8 cellular contexts compared by ENCODE assay signal in the genomic region with DNA sequence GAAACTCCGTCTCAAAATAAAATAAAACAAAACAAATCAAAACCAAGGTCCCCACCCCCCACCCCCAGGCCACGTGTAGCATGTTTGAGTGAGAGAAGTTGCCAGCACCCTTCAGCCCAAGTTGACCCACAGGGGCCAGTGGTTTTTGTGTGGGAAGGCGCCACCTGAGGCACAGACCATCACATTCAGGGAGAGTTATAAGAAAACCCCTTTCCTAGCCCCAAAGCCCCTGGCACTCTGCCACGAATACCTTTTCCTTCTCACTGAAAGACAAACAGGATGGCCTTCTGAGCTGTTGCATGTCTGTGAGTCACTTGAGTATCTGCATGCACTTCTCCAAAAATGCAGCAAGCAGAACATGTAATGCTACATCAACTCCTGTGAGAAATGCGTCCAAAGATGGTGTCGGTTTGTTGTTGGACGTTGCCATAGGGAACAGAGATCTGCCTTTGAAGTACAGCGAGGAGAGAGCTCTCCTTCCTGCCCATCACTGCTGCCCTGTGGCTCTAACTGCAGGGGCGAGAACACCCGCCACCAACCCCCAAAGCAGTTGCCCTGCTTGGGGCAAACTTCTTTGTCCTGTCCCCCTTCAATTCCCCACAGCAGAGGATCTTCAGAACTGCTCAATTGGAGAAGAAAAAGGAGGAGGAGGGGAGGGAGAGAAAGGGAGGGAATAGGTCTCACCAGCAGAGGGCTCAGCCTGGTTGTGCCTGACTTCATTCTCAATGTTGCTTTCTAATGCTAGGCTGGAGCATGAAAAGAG. TPM values are rescaled to one million over a fixed set of nuclear protein-coding genes. Genes with fewer than 3 reads are reported as not detected.
DNase-seq lines count a peak whose midpoint lies in the region; ATAC-seq, FAIRE-seq and TF ChIP-seq lines count a peak whose summit lies in the region.

No MANE protein-coding gene starts in this region.

- peak; percentile 87 for FAIRE-seq in endothelial cell of umbilical vein (lab: Jason Lieb, UNC)

- H3K79me2 ChIP-seq in endothelial cell of umbilical vein (ENCODE audit: control insufficient read depth, insufficient read depth, low read length), result peaks cover 16% of the 10 kb centered on the region

- H3K9me1 ChIP-seq in endothelial cell of umbilical vein (replicated peaks; ENCODE audit: control insufficient read depth, extremely low read depth, insufficient read depth, low read length), result no peaks in the 10 kb centered on the region

- H3K4me3 ChIP-seq in A673 (ENCODE audit: low read depth, low read length, poor library complexity, severe bottlenecking), result no peak overlapping the region
- H3K4me3 ChIP-seq in endothelial cell of umbilical vein (replicated peaks in 1 of 3; ENCODE audit: insufficient read depth in 1 of 3, low read depth in 1 of 3, low read length in 3 of 3), result no peak overlapping the region
- H3K4me3 ChIP-seq in muscle layer of colon (ENCODE audit: low read depth in 1 of 2, low read length in 2 of 2), result no peak overlapping the region

- H3K4me2 ChIP-seq in endothelial cell of umbilical vein (ENCODE audit: insufficient read depth, low read length), result no peak overlapping the region

- TF ChIP-seq CTCF in A673 (conservative IDR thresholded peaks at IDR 0.05; ENCODE audit: low read depth, low read length) (peak; percentile 82), GM13976 (IDR thresholded peaks at IDR 0.05; ENCODE audit: borderline replicate concordance, control extremely low read depth, extremely low read depth, insufficient read depth, missing control alignments) (peak; percentile 59), endothelial cell of umbilical vein (IDR thresholded peaks at IDR 0.05; ENCODE audit: extremely low read depth in 1 of 2, insufficient read depth in 1 of 2, low read depth in 1 of 2, low read length in 2 of 2) (peak; percentile 66 to 86)

- POLR2A ChIA-PET in A673 (lab: Charles Lee; ENCODE audit: low non-redundant PET) (no interaction called here), endothelial cell of umbilical vein (lab: Charles Lee) (no interaction called here)

- intact Hi-C loops in A673 (cut with micrococcal nuclease; ENCODE audit: unreplicated experiment), result loop anchor here (2.0 to 5.0 kb wide), 2 partner anchors 142 to 252 kb away; no protein-coding TSS in a partner anchor
- intact Hi-C loops in endothelial cell of umbilical vein (cut with micrococcal nuclease), result loop anchor here (1.0 to 5.0 kb wide), 2 partner anchors 144 to 182 kb away; a partner anchor contains a TSS

- H3K4me1 ChIP-seq in A673 (ENCODE audit: insufficient read depth, low read length, poor library complexity, severe bottlenecking), result peaks cover 7% of the 10 kb centered on the region
- H3K4me1 ChIP-seq in endothelial cell of umbilical vein (ENCODE audit: control insufficient read depth, extremely low read depth, insufficient read depth, low read length), result peaks cover 16% of the 10 kb centered on the region
- H3K4me1 ChIP-seq in muscle layer of colon (ENCODE audit: insufficient read depth, low read length), result peaks cover 13% of the 10 kb centered on the region

- peak; percentile 33 for ATAC-seq in HG03520 (IDR thresholded peaks at IDR 0.05; ENCODE audit: unreplicated experiment)

- H3K27me3 ChIP-seq in A673 (replicated peaks; ENCODE audit: insufficient read depth, low read depth, low read length, poor library complexity), result no peaks in the 10 kb centered on the region
- H3K27me3 ChIP-seq in endothelial cell of umbilical vein (ENCODE audit: control insufficient read depth in 2 of 2, insufficient read depth in 2 of 2, low read length in 2 of 2), result no peaks in the 10 kb centered on the region
- H3K27me3 ChIP-seq in muscle layer of colon (ENCODE audit: control insufficient read depth in 1 of 2, insufficient read depth in 2 of 2, low read length in 2 of 2), result peaks cover 0 to 4% of the 10 kb centered on the region in 2 donors

- CTCF ChIA-PET in A673 (lab: Charles Lee) (interaction anchor here (0.6 to 0.7 kb wide), 2 partner anchors 139 to 478 kb away, joined by 3 read pairs; no protein-coding TSS in a partner anchor), endothelial cell of umbilical vein (lab: Charles Lee) (interaction anchor here (0.5 to 4.9 kb wide), 18 partner anchors 9 to 246 kb away, joined by 3 to 77 read pairs (median 4); a partner anchor contains a TSS)

- BruUV-seq in A673 (replicated peaks; lab: Mats Ljungman, UMichigan), result no TSS peak
- BruUV-seq in endothelial cell of umbilical vein (replicated peaks; lab: Mats Ljungman, UMichigan), result no TSS peak

- no peaks in the 10 kb centered on the region for H4K20me1 ChIP-seq in endothelial cell of umbilical vein (replicated peaks; ENCODE audit: control insufficient read depth, extremely low read depth, insufficient read depth, low read length)

- no peak for TF ChIP-seq POLR2A in endothelial cell of umbilical vein (IDR thresholded peaks at IDR 0.05; ENCODE audit: low read depth, low read length)

- DNase-seq in A673 (ENCODE audit: low spot score), result peak; percentile 84
- DNase-seq in GM13976 (ENCODE audit: low spot score), result peak; percentile 84
- DNase-seq in NOMO-1 treated with dmso at 0.1 percent for 144 hours (lab: John Stamatoyannopoulos, UW; ENCODE audit: unreplicated experiment), result peak; percentile 36
- DNase-seq in activated CD8-positive, alpha-beta memory T cell treated with anti-CD3 and anti-CD28 coated beads, Interleukin-2, amount 50 U/mL, for 4 hours, result peak; percentile 54
- DNase-seq in endothelial cell of umbilical vein (ENCODE audit: low read depth, low spot score), result peak; percentile 69
- DNase-seq in substantia nigra (lab: John Stamatoyannopoulos, UW), result peak in 34 of 49 donors; percentile 16 to 76 (median 34)

- H3K36me3 ChIP-seq in A673 (ENCODE audit: insufficient read depth, low read length, poor library complexity, severe bottlenecking) (no peaks in the 10 kb centered on the region), endothelial cell of umbilical vein (ENCODE audit: control insufficient read depth in 2 of 2, extremely low read depth in 1 of 2, insufficient read depth in 2 of 2, low read length in 2 of 2) (no peaks in the 10 kb centered on the region), muscle layer of colon (ENCODE audit: insufficient read depth, low read length) (no peaks in the 10 kb centered on the region)

- in situ Hi-C loops in GM13976 (cut with MboI; ENCODE audit: low sequenced_read_pairs, unreplicated experiment), result no loop called here

- dilution Hi-C loops in endothelial cell of umbilical vein (cut with MboI; ENCODE audit: extremely low pct_ligation_motif_present, low sequenced_read_pairs), result no loop called here

- no peak overlapping the region for H2AFZ ChIP-seq in endothelial cell of umbilical vein (ENCODE audit: low read depth, low read length)

- H3K27ac ChIP-seq in A673 (ENCODE audit: low read depth, low read length, poor library complexity, severe bottlenecking) (no peak overlapping the region), endothelial cell of umbilical vein (ENCODE audit: insufficient read depth, low read depth, low read length) (no peak overlapping the region), muscle layer of colon (ENCODE audit: low read depth, low read length) (peak overlapping the region; percentile 8), substantia nigra (ENCODE audit: low read depth, low read length, poor library complexity, severe bottlenecking) (no peak overlapping the region)

- H3K9me3 ChIP-seq in A673 (ENCODE audit: low read depth, low read length, poor library complexity, severe bottlenecking) (no peaks in the 10 kb centered on the region), endothelial cell of umbilical vein (replicated peaks; ENCODE audit: control insufficient read depth, insufficient read depth, low read length) (no peaks in the 10 kb centered on the region), muscle layer of colon (ENCODE audit: low read length) (no peaks in the 10 kb centered on the region)

- H3K9ac ChIP-seq in endothelial cell of umbilical vein (replicated peaks; ENCODE audit: extremely low read depth, insufficient read depth, low read length), result no peak overlapping the region
- no peak overlapping the region for H3K9ac ChIP-seq in muscle layer of colon (ENCODE audit: low read length)

TF ChIP-seq in endothelial cell of umbilical vein, 7 proteins besides CTCF, POLR2A, EP300 and RAD21:
- TF ChIP-seq FOS (IDR thresholded peaks at IDR 0.05; ENCODE audit: borderline replicate concordance, insufficient read depth, low read length) (no peak), MYC (IDR thresholded peaks at IDR 0.05; ENCODE audit: low read depth, low read length) (no peak), EZH2 (IDR thresholded peaks at IDR 0.05; ENCODE audit: borderline replicate concordance, low read depth, low read length, severe bottlenecking) (no peak), JUN (IDR thresholded peaks at IDR 0.05; ENCODE audit: borderline replicate concordance, insufficient read depth, insufficient read length, low read depth) (no peak), GATA2 (IDR thresholded peaks at IDR 0.05; ENCODE audit: insufficient read depth, insufficient read length, low read depth, low read length) (no peak)

RNA-seq across cellular contexts. Expression of a gene that starts 2.7 kb away (rescaled TPM):
- 48.2 and 49.3 TPM in 2 replicates for total RNA-seq in A673 (2021)
- total RNA-seq in endothelial cell of umbilical vein, result 25.6 and 27.6 TPM in 2 replicates
- polyA plus RNA-seq in endothelial cell of umbilical vein, result 12.7 and 14.4 TPM in 2 replicates
- polyA plus RNA-seq in endothelial cell of umbilical vein (2011; cell fraction: cytosol; rRNA removed), result 18.9 and 20.6 TPM in 2 replicates
- polyA plus RNA-seq in endothelial cell of umbilical vein (2011; cell fraction: nucleus; rRNA removed), result 31.6 and 32.7 TPM in 2 replicates
- polyA plus RNA-seq in endothelial cell of umbilical vein (2012), result 21.7 and 24.6 TPM in 2 replicates
- 24.3 and 24.8 TPM in 2 replicates for polyA minus RNA-seq in endothelial cell of umbilical vein
- polyA minus RNA-seq in endothelial cell of umbilical vein (2011; cell fraction: cytosol; rRNA and poly(A)+ RNA removed), result 11.1 TPM
- 19.9 and 23.8 TPM in 2 replicates for polyA minus RNA-seq in endothelial cell of umbilical vein (2011; cell fraction: nucleus; rRNA and poly(A)+ RNA removed)
